Comparison of ENCODE assay signal across 13 cellular contexts in the genomic region with DNA sequence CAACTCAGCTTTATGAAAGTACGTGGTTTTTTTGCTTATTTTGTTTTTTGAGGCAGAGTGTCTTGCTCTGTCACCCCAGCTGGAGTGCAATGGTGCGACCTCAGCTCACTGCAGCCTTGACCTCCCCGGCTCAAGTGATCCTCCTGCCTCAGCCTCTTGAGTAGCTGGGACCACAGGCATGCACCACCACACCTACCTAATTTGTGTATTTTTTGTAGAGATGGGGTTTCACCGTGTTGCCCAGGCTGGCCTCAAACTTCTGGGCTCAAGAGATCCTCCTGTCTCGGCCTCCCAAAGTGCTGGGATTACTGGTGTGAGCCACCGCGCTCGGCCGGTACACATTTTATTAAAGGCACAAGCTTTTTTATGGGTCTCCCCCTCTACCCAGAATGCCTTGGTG. TPM values are rescaled to one million over a fixed set of nuclear protein-coding genes. Genes with fewer than 3 reads are reported as not detected.
A peak's percentile ranks its signal among the peaks of the same experiment; 100 is the strongest.
DNase-seq lines count a peak whose midpoint lies in the region; ATAC-seq and TF ChIP-seq lines count a peak whose summit lies in the region.
"Not testable (repeated sequence)": the region's sequence is repeated elsewhere in the genome, so short reads cannot be mapped to it uniquely, and the experiment has no call there.
"Had no signal": no experiment of that assay in that cellular context is flagged by ENCODE, and none has a peak within 500 bp of the region (broad histone marks: within the 10 kb centered on the region; RNA-seq: fewer than 3 reads in every experiment).

No MANE protein-coding gene starts in this region.

- not testable (repeated sequence) for H3K4me1 Mint-ChIP-seq in glutamatergic neuron (ENCODE audit: low read depth, unreplicated experiment)

- not testable (repeated sequence) for H3K27me3 ChIP-seq in AG04450 (ENCODE audit: control insufficient read depth, insufficient read depth, low read length); SJSA1 (replicated peaks); brain microvascular endothelial cell (replicated peaks); skeletal muscle satellite cell (ENCODE audit: control insufficient read depth, insufficient read depth, low read length); thoracic aorta (replicated peaks; ENCODE audit: insufficient read depth)

- ATAC-seq in thoracic aorta (ENCODE audit: insufficient number of reproducible peaks, low FRiP score, low read depth) = not testable (repeated sequence)

- H3K36me3 Mint-ChIP-seq in glutamatergic neuron (ENCODE audit: unreplicated experiment) = not testable (repeated sequence)

- not testable (repeated sequence) for H3K4me3 Mint-ChIP-seq in glutamatergic neuron (ENCODE audit: unreplicated experiment)

- 100% methylated on average over 1 to 7 of the region's 9 CpGs for WGBS in mesodermal cell (ENCODE audit: insufficient coverage in 2 of 2), 2 experiments

- not testable (repeated sequence) for DNase-seq in AG04450 (ENCODE audit: low read depth, low spot score); SJSA1 (ENCODE audit: low read depth in 1 of 2, low spot score in 2 of 2); brain microvascular endothelial cell; thoracic aorta (ENCODE audit: low spot score)
- DNase-seq in glutamatergic neuron = peak; percentile 1

- H3K27me3 Mint-ChIP-seq in glutamatergic neuron (ENCODE audit: unreplicated experiment) = not testable (repeated sequence)

- peaks cover 38% of the 10 kb centered on the region for H3K4me1 ChIP-seq in SJSA1 (replicated peaks)
- peaks cover 53% of the 10 kb centered on the region for H3K4me1 ChIP-seq in mesodermal cell (ENCODE audit: control insufficient read depth, insufficient read depth, low read length, poor library complexity, severe bottlenecking)
- peaks cover 36% of the 10 kb centered on the region for H3K4me1 ChIP-seq in skeletal muscle satellite cell (ENCODE audit: control insufficient read depth, insufficient read depth, low read length)
- peaks cover 36 to 95% of the 10 kb centered on the region in 2 donors for H3K4me1 ChIP-seq in thoracic aorta (ENCODE audit: control insufficient read depth in 1 of 2, low read depth in 2 of 2)

- not testable (repeated sequence) for H3K4me3 ChIP-seq in AG04450 (ENCODE audit: low read depth, low read length); SJSA1; brain microvascular endothelial cell (ENCODE audit: low read depth, low read length); mesodermal cell (ENCODE audit: extremely low read depth, insufficient read depth, low read length, poor library complexity, severe bottlenecking); skeletal muscle satellite cell (ENCODE audit: low read length); thoracic aorta

- not testable (repeated sequence) for H3K36me3 ChIP-seq in SJSA1; brain microvascular endothelial cell (replicated peaks); mesodermal cell (ENCODE audit: control insufficient read depth, insufficient read depth, low read length); skeletal muscle satellite cell (ENCODE audit: insufficient read depth, low read length); thoracic aorta

- in situ Hi-C loops in brain microvascular endothelial cell (cut with HindIII; ENCODE audit: low pct_ligation_motif_present, low sequenced_read_pairs) = not testable (repeated sequence)

- peak overlapping the region; percentile 39 for H3K27ac ChIP-seq in AG04450 (ENCODE audit: low read depth, low read length)
- peak overlapping the region; percentile 53; the same call in 1 of the 2 replicates for H3K27ac ChIP-seq in SJSA1
- H3K27ac ChIP-seq in brain microvascular endothelial cell = peak overlapping the region; percentile 68
- peak overlapping the region; percentile 57 for H3K27ac ChIP-seq in mesodermal cell (ENCODE audit: low read depth, low read length, severe bottlenecking)
- H3K27ac ChIP-seq in thoracic aorta = peak overlapping the region; percentile 75 to 85

- H3K4me2 ChIP-seq in skeletal muscle satellite cell (ENCODE audit: low read length) = peak overlapping the region; percentile 69

- not testable (repeated sequence) for H3K9me3 ChIP-seq in AG04450 (ENCODE audit: control insufficient read depth, insufficient read depth, low read length); SJSA1 (replicated peaks); mesodermal cell (ENCODE audit: control insufficient read depth, low read length); skeletal muscle satellite cell (replicated peaks; ENCODE audit: low read length); thoracic aorta

- CTCF ChIA-PET in AG04450 (lab: Charles Lee) = not testable (repeated sequence)

- H3K9ac ChIP-seq in skeletal muscle satellite cell (ENCODE audit: low read depth, low read length) = peak overlapping the region; percentile 22

- POLR2A ChIA-PET in AG04450 (lab: Yijun Ruan, JAX) = interaction anchor here (3.0 kb wide), 1 partner anchor 10 kb away, joined by 13 read pairs; no protein-coding TSS in a partner anchor

- H3K9me3 Mint-ChIP-seq in glutamatergic neuron (ENCODE audit: unreplicated experiment) = not testable (repeated sequence)

- not testable (repeated sequence) for TF ChIP-seq CTCF in AG04450 (IDR thresholded peaks at IDR 0.05; ENCODE audit: low read depth, low read length); brain microvascular endothelial cell (IDR thresholded peaks at IDR 0.05; ENCODE audit: low read depth, low read length, missing control alignments); glutamatergic neuron (IDR thresholded peaks at IDR 0.05; ENCODE audit: partially characterized antibody, unreplicated experiment); thoracic aorta (IDR thresholded peaks at IDR 0.05)

- not testable (repeated sequence) for H3K27ac Mint-ChIP-seq in glutamatergic neuron (ENCODE audit: unreplicated experiment)

RNA-seq across cellular contexts. Expression of gene CALML3, which starts 34.3 kb away (rescaled TPM):
- polyA plus RNA-seq in AG04450 (2011; rRNA removed) = not detected in 2 replicates
- not detected in 2 replicates for polyA minus RNA-seq in AG04450 (2011; rRNA and poly(A)+ RNA removed)
- not detected in 2 replicates for total RNA-seq in SJSA1 (2014; rRNA removed; shearing (Covaris generic))
- total RNA-seq in glutamatergic neuron (ENCODE audit: unreplicated experiment) (not detected), thoracic aorta (not detected)
- polyA plus RNA-seq in mesodermal cell (2013, experiment 1 of 2) = not detected
- not detected for polyA plus RNA-seq in mesodermal cell (2013, experiment 2 of 2)
- total RNA-seq in skeletal muscle satellite cell (2012; rRNA removed) = not detected in 2 replicates
- total RNA-seq: Calu3; CD8-positive, alpha-beta memory T cell; H9; K562; LHCN-M2; Peyer's patch had no signal
- polyA plus RNA-seq: CD8-positive, alpha-beta memory T cell; K562 had no signal

RNA-seq across cellular contexts. Expression of gene CALML5, which starts 59.7 kb away (rescaled TPM):
- polyA plus RNA-seq in AG04450 (2011; rRNA removed) = not detected in 2 replicates
- polyA minus RNA-seq in AG04450 (2011; rRNA and poly(A)+ RNA removed) = not detected in 2 replicates
- total RNA-seq in SJSA1 (2014; rRNA removed; shearing (Covaris generic)) = not detected in 2 replicates
- total RNA-seq in glutamatergic neuron (ENCODE audit: unreplicated experiment) (not detected), thoracic aorta (1 to 10 TPM in 1 of 2 donors, not detected in 1; 3.7 TPM)
- polyA plus RNA-seq in mesodermal cell (2013, experiment 1 of 2) = not detected
- polyA plus RNA-seq in mesodermal cell (2013, experiment 2 of 2) = not detected
- not detected in 2 replicates for total RNA-seq in skeletal muscle satellite cell (2012; rRNA removed)
- total RNA-seq: Calu3; CD8-positive, alpha-beta memory T cell; H9; K562; LHCN-M2; Peyer's patch had no signal
- polyA plus RNA-seq: CD8-positive, alpha-beta memory T cell; K562 had no signal
